ENCODE assay signal across 14 cellular contexts in the genomic region with DNA sequence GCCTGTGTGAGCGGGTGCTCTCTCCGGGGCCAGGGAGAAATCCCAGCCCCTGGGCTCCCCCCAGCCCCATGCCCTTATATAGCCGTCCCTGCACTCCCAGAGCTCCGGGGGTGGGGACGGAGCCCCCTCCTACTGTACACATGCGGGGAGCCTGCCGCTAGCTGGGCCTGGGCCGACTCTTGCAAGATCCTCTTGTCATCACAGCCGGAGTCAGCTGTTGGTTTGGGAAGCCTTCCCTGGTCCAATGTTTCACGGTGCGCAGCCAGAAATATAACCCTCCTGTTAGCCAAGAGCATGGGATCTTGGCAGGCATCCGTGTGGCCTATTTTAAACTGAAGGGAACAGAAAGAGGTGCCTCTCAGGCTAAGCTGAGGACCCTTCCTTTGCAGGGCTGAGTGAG.
A peak's percentile ranks its signal among the peaks of the same experiment; 100 is the strongest.
DNase-seq lines count a peak whose midpoint lies in the region; ATAC-seq and TF ChIP-seq lines count a peak whose summit lies in the region.
"Had no signal": no experiment of that assay in that cellular context is flagged by ENCODE, and none has a peak within 500 bp of the region (broad histone marks: within the 10 kb centered on the region; RNA-seq: fewer than 3 reads in every experiment).

No MANE protein-coding gene starts in this region.

- DNase-seq in DMS 273 treated with DMSO at 0.1 percent for 48 hours (lab: John Stamatoyannopoulos, UW) (peak; percentile 15), astrocyte of the hippocampus (ENCODE audit: low read depth, low spot score) (peak; percentile 70), left ventricle myocardium inferior (peak; percentile 91), psoas muscle (peak; percentile 89 to 95), PC-3 (no peak)
- no peak for DNase-seq in activated naive CD4-positive, alpha-beta T cell treated with anti-CD3 and anti-CD28 coated beads for 36 hours
- DNase-seq: activated effector memory CD4-positive, alpha-beta T cell treated with Interleukin-2 at 50 U/mL for 16 hours; CD4-positive, CD25-positive, alpha-beta regulatory T cell; H9; naive B cell; NCI-H510A treated with DMSO at 0.1 percent for 48 hours; T-helper 9 cell had no signal

- no peak overlapping the region for H3K4me2 ChIP-seq in PC-3 (ENCODE audit: low read length)

- peaks cover 5% of the 10 kb centered on the region for H3K4me1 Mint-ChIP-seq in activated naive CD4-positive, alpha-beta T cell treated with anti-CD3 and anti-CD28 coated beads for 36 hours (ENCODE audit: low read depth)

- H3K27me3 ChIP-seq in left ventricle myocardium inferior (ENCODE audit: low read depth), result no peaks in the 10 kb centered on the region
- no peaks in the 10 kb centered on the region for H3K27me3 ChIP-seq in psoas muscle (ENCODE audit: insufficient read depth in 3 of 3, low read length in 2 of 3)
- no peaks in the 10 kb centered on the region for H3K27me3 ChIP-seq in PC-3 (ENCODE audit: low read length)

- ATAC-seq in psoas muscle (peak; percentile 75 to 79 (median 78)), HG02623 (IDR thresholded peaks at IDR 0.05; ENCODE audit: unreplicated experiment) (no peak), PC-3 (no peak)
- ATAC-seq in activated CD4-positive, CD25-positive, alpha-beta regulatory T cell treated with anti-CD3 and anti-CD28 coated beads, Interleukin-2, amount 50 U/mL, for 24 hours, result no peak

- CTCF ChIA-PET in PC-3 (lab: Charles Lee), result no interaction called here
- CTCF ChIA-PET in activated naive CD4-positive, alpha-beta T cell treated with anti-CD3 and anti-CD28 coated beads for 36 hours (lab: Charles Lee), result no interaction called here

- H3K4me1 ChIP-seq in left ventricle myocardium inferior (peaks cover 98% of the 10 kb centered on the region), psoas muscle (peaks cover 86% of the 10 kb centered on the region), PC-3 (ENCODE audit: insufficient read depth, low read length) (no peaks in the 10 kb centered on the region)

- POLR2A ChIA-PET in PC-3 (lab: Charles Lee; ENCODE audit: unreplicated experiment), result no interaction called here

- H3K36me3 ChIP-seq in left ventricle myocardium inferior (no peaks in the 10 kb centered on the region), psoas muscle (ENCODE audit: insufficient read depth in 1 of 2, low read depth in 1 of 2) (no peaks in the 10 kb centered on the region), PC-3 (ENCODE audit: low read depth, low read length) (no peaks in the 10 kb centered on the region)

- no peaks in the 10 kb centered on the region for H4K20me1 ChIP-seq in PC-3 (ENCODE audit: low read length)

- no peak overlapping the region for H3K9ac ChIP-seq in PC-3 (ENCODE audit: low read length)

- no TSS peak for BruUV-seq in PC-3 (replicated peaks; lab: Mats Ljungman, UMichigan)

- H2AFZ ChIP-seq in PC-3 (ENCODE audit: low read length), result no peak overlapping the region

- H3F3A ChIP-seq in PC-3 (ENCODE audit: low read length, unreplicated experiment), result no peaks in the 10 kb centered on the region

- 12 to 24% (median 19%) methylated on average over 11 to 12 of the region's 12 CpGs for WGBS in psoas muscle, 3 donors

- H3K27ac ChIP-seq in left ventricle myocardium inferior (replicated peaks), result peak overlapping the region; percentile 96
- peak overlapping the region; percentile 96 for H3K27ac ChIP-seq in psoas muscle
- no peak overlapping the region for H3K27ac ChIP-seq in PC-3 (ENCODE audit: low read length)

- H3K4me3 Mint-ChIP-seq in activated naive CD4-positive, alpha-beta T cell treated with anti-CD3 and anti-CD28 coated beads for 36 hours, result no peak overlapping the region
- H3K4me3 Mint-ChIP-seq: CD4-positive, CD25-positive, alpha-beta regulatory T cell; H9; naive B cell had no signal

- H3K79me2 ChIP-seq in PC-3 (ENCODE audit: low read length), result no peaks in the 10 kb centered on the region

- no peak overlapping the region for H3K27ac Mint-ChIP-seq in activated naive CD4-positive, alpha-beta T cell treated with anti-CD3 and anti-CD28 coated beads for 36 hours
- H3K27ac Mint-ChIP-seq: CD4-positive, CD25-positive, alpha-beta regulatory T cell; naive B cell had no signal

- H3K27me3 Mint-ChIP-seq in activated naive CD4-positive, alpha-beta T cell treated with anti-CD3 and anti-CD28 coated beads for 36 hours (ENCODE audit: low read depth), result peaks cover 2% of the 10 kb centered on the region

- no peaks in the 10 kb centered on the region for H3K9me3 Mint-ChIP-seq in activated naive CD4-positive, alpha-beta T cell treated with anti-CD3 and anti-CD28 coated beads for 36 hours
- H3K9me3 Mint-ChIP-seq: CD4-positive, CD25-positive, alpha-beta regulatory T cell; H9; naive B cell had no signal

- TF ChIP-seq CTCF in left ventricle myocardium inferior (IDR thresholded peaks at IDR 0.05; ENCODE audit: borderline replicate concordance) (no peak), psoas muscle (IDR thresholded peaks at IDR 0.05) (no peak), PC-3 (conservative IDR thresholded peaks at IDR 0.05; ENCODE audit: low read depth, low read length) (no peak)

- H3K4me3 ChIP-seq in left ventricle myocardium inferior, result peak overlapping the region; percentile 34
- H3K4me3 ChIP-seq in psoas muscle, result no peak overlapping the region
- no peak overlapping the region for H3K4me3 ChIP-seq in PC-3 (ENCODE audit: low read length)

- no peaks in the 10 kb centered on the region for H3K9me2 ChIP-seq in PC-3 (replicated peaks; ENCODE audit: low read length)

- intact Hi-C loops in left ventricle myocardium inferior (cut with micrococcal nuclease), result no loop called here
- intact Hi-C loops in psoas muscle (cut with DNase I), result no loop called here
- intact Hi-C loops in PC-3 (cut with micrococcal nuclease), result no loop called here
- intact Hi-C loops in activated naive CD4-positive, alpha-beta T cell treated with anti-CD3 and anti-CD28 coated beads for 36 hours (cut with micrococcal nuclease), result no loop called here

- no peaks in the 10 kb centered on the region for H3K36me3 Mint-ChIP-seq in activated naive CD4-positive, alpha-beta T cell treated with anti-CD3 and anti-CD28 coated beads for 36 hours (ENCODE audit: low read depth)
- H3K36me3 Mint-ChIP-seq: CD4-positive, CD25-positive, alpha-beta regulatory T cell; naive B cell had no signal

- H3K9me3 ChIP-seq in left ventricle myocardium inferior (replicated peaks) (no peaks in the 10 kb centered on the region), psoas muscle (no peaks in the 10 kb centered on the region), PC-3 (ENCODE audit: low read length) (no peaks in the 10 kb centered on the region)

Comparison
In these comparisons a context has a peak if more than half of its experiments do, and no peak if none do; other contexts are left out.
1. DNase-seq: peak in DMS 273 treated with DMSO at 0.1 percent for 48 hours (single experiment), astrocyte of the hippocampus (single experiment), left ventricle myocardium inferior (single experiment) and psoas muscle (2 of 2); none in PC-3 (single experiment) and activated naive CD4-positive, alpha-beta T cell treated with anti-CD3 and anti-CD28 coated beads for 36 hours (single experiment).
2. ATAC-seq: peak in psoas muscle (4 of 4); none in HG02623 (single experiment), PC-3 (single experiment) and activated CD4-positive, CD25-positive, alpha-beta regulatory T cell treated with anti-CD3 and anti-CD28 coated beads, Interleukin-2, amount 50 U/mL, for 24 hours (0 of 2).